10 cellular contexts compared by ENCODE assay signal in genomic region chr5:138706655-138707480, GRCh38. TPM values are rescaled to one million over a fixed set of nuclear protein-coding genes. Genes with fewer than 3 reads are reported as not detected.
A peak's percentile ranks its signal among the peaks of the same experiment; 100 is the strongest.
DNase-seq lines count a peak whose midpoint lies in the region; ATAC-seq, FAIRE-seq and TF ChIP-seq lines count a peak whose summit lies in the region.
"Had no signal": no experiment of that assay in that cellular context is flagged by ENCODE, and none has a peak within 500 bp of the region (broad histone marks: within the 10 kb centered on the region; RNA-seq: fewer than 3 reads in every experiment).

No MANE protein-coding gene starts in this region.

- peak; percentile 61 for DNase-seq in HFFc6
- DNase-seq in astrocyte (ENCODE audit: low read depth) = peak; percentile 81
- DNase-seq in kidney glomerular epithelial cell (lab: John Stamatoyannopoulos, UW) = peak; percentile 44
- no peak for DNase-seq in DMS 273 treated with DMSO at 0.1 percent for 48 hours (lab: John Stamatoyannopoulos, UW)
- DNase-seq: activated effector memory CD4-positive, alpha-beta T cell treated with Interleukin-2 at 50 U/mL for 16 hours; T-helper 1 cell had no signal

- no peak for TF ChIP-seq CTCF in HFFc6 (IDR thresholded peaks at IDR 0.05)
- TF ChIP-seq CTCF in astrocyte (IDR thresholded peaks at IDR 0.05; ENCODE audit: insufficient read depth, low read depth, low read length) = no peak

- no peak overlapping the region for H3K9ac ChIP-seq in astrocyte (ENCODE audit: low read length)

- peaks cover 14% of the 10 kb centered on the region for H3K4me1 ChIP-seq in ACC112 (ENCODE audit: control insufficient read depth, insufficient read depth, low read length, unreplicated experiment)
- H3K4me1 ChIP-seq in astrocyte (ENCODE audit: insufficient read depth, low read length) = peaks cover 9% of the 10 kb centered on the region

- no peak overlapping the region for H3K4me3 Mint-ChIP-seq in HFFc6
- no peak overlapping the region for H3K4me3 Mint-ChIP-seq in astrocyte (ENCODE audit: unreplicated experiment)

- no peaks in the 10 kb centered on the region for H3K79me2 ChIP-seq in ACC112 (ENCODE audit: control insufficient read depth, insufficient read depth, low read length, unreplicated experiment)
- H3K79me2 ChIP-seq in astrocyte (ENCODE audit: insufficient read depth, low read length) = no peaks in the 10 kb centered on the region

- H3K27ac Mint-ChIP-seq in HFFc6 (peak overlapping the region; percentile 61), astrocyte (ENCODE audit: unreplicated experiment) (peak overlapping the region; percentile 24)

- no peaks in the 10 kb centered on the region for H4K20me1 ChIP-seq in astrocyte (ENCODE audit: insufficient read depth, low read length)

- H3K9me3 Mint-ChIP-seq in HFFc6 (no peaks in the 10 kb centered on the region), astrocyte (ENCODE audit: unreplicated experiment) (no peaks in the 10 kb centered on the region)

- H3K4me1 Mint-ChIP-seq in HFFc6 (ENCODE audit: low read depth) (peaks cover 16% of the 10 kb centered on the region), astrocyte (ENCODE audit: low read depth, unreplicated experiment) (peaks cover 13% of the 10 kb centered on the region)

- H3K36me3 Mint-ChIP-seq in HFFc6 (ENCODE audit: low read depth) (no peaks in the 10 kb centered on the region), astrocyte (ENCODE audit: low read depth, unreplicated experiment) (no peaks in the 10 kb centered on the region)

- H3K4me3 ChIP-seq in ACC112 (ENCODE audit: low read depth, low read length) (peak overlapping the region; percentile 65), astrocyte (ENCODE audit: insufficient read depth, low read depth, low read length) (no peak overlapping the region)

- H3K27me3 ChIP-seq in ACC112 (ENCODE audit: insufficient read depth, low read length) = no peaks in the 10 kb centered on the region
- H3K27me3 ChIP-seq in astrocyte (ENCODE audit: insufficient read depth, low read length) = no peaks in the 10 kb centered on the region

- H3K36me3 ChIP-seq in ACC112 (ENCODE audit: insufficient read depth, low read length) (no peaks in the 10 kb centered on the region), astrocyte (ENCODE audit: insufficient read depth, low read length) (no peaks in the 10 kb centered on the region)

- peaks cover 6% of the 10 kb centered on the region for H3K27me3 Mint-ChIP-seq in HFFc6 (ENCODE audit: insufficient read depth)
- H3K27me3 Mint-ChIP-seq in astrocyte (ENCODE audit: low read depth, unreplicated experiment) = peaks cover 9% of the 10 kb centered on the region

- H3K27ac ChIP-seq in ACC112 (ENCODE audit: low read depth, low read length) = peak overlapping the region; percentile 42
- peak overlapping the region; percentile 32 for H3K27ac ChIP-seq in astrocyte (ENCODE audit: low read depth, low read length)

- H2AFZ ChIP-seq in ACC112 (ENCODE audit: low read length, unreplicated experiment) = peak overlapping the region; percentile 98
- peak overlapping the region; percentile 76 for H2AFZ ChIP-seq in astrocyte (ENCODE audit: low read depth, low read length)

- no peaks in the 10 kb centered on the region for H3K9me3 ChIP-seq in astrocyte (ENCODE audit: insufficient read depth, low read depth, low read length)

- H3K4me2 ChIP-seq in astrocyte (ENCODE audit: low read length) = peak overlapping the region; percentile 52

- peak; percentile 67 for FAIRE-seq in astrocyte (lab: Jason Lieb, UNC)

- ATAC-seq in HG03196 (IDR thresholded peaks at IDR 0.05; ENCODE audit: unreplicated experiment) (no peak), HG03108 (IDR thresholded peaks at IDR 0.05; ENCODE audit: unreplicated experiment) (no peak), HG03460 (IDR thresholded peaks at IDR 0.05; ENCODE audit: unreplicated experiment) (no peak)

RNA-seq across cellular contexts. Expression of gene CTNNA1, which starts 46.4 kb away (rescaled TPM):
- total RNA-seq in HFFc6 (2021; fragmentation: NEBNext Ultra II Directional; extraction: Animal tissue kit (Norgen Biotek cat#: 25700)) = 100 to 1,000 TPM; 282 to 342 (median 292) TPM
- 312 and 359 TPM in 2 replicates for total RNA-seq in astrocyte
